In genomic region chr20:7571521-7572065, GRCh38 we compare ENCODE assay signal across 24 cellular contexts.
"Had no signal": no experiment of that assay in that cellular context is flagged by ENCODE, and none has a peak within 500 bp of the region (broad histone marks: within the 10 kb centered on the region; RNA-seq: fewer than 3 reads in every experiment).

No MANE protein-coding gene starts in this region.

- H3K36me3 Mint-ChIP-seq: activated naive CD8-positive, alpha-beta T cell treated with anti-CD3 and anti-CD28 coated beads, Interleukin-2, amount 10 ng/mL, durations not matched to agents 7 days and 5 days; naive thymus-derived CD4-positive, alpha-beta T cell; stimulated activated effector memory CD8-positive, alpha-beta T cell treated with anti-CD3 and anti-CD28 coated beads, Interleukin-12 subunit alpha, Interleukin-12 subunit beta, amount 100 ng/mL, for 72 hours had no signal

- H3K4me3 ChIP-seq: breast epithelium, dorsolateral prefrontal cortex, esophagus muscularis mucosa, gastrocnemius medialis, left ventricle myocardium inferior, stomach, suprapubic skin, tibial nerve had no signal

- H3K4me3 Mint-ChIP-seq: activated B cell treated with CpG ODN at 0.5 μM for 24 hours; activated naive CD8-positive, alpha-beta T cell treated with anti-CD3 and anti-CD28 coated beads, Interleukin-2, amount 10 ng/mL, durations not matched to agents 7 days and 5 days; central memory CD8-positive, alpha-beta T cell; effector memory CD8-positive, alpha-beta T cell; naive thymus-derived CD4-positive, alpha-beta T cell; neural crest cell; stimulated activated effector memory CD8-positive, alpha-beta T cell treated with anti-CD3 and anti-CD28 coated beads, Interleukin-12 subunit alpha, Interleukin-12 subunit beta, amount 100 ng/mL, for 72 hours had no signal

- H3K27me3 ChIP-seq: breast epithelium, dorsolateral prefrontal cortex, esophagus muscularis mucosa, gastrocnemius medialis, stomach, suprapubic skin, tibial nerve had no signal

- DNase-seq: activated B cell treated with CpG ODN at 0.5 μM for 24 hours; activated CD4-positive, alpha-beta T cell treated with anti-CD3 and anti-CD28 coated beads for 4 hours; activated CD4-positive, alpha-beta T cell treated with anti-CD3 and anti-CD28 coated beads, Interleukin-2, amount 50 U/mL, for 48 hours; activated naive CD4-positive, alpha-beta T cell treated with Interleukin-2 at 50 U/mL for 16 hours; activated naive CD8-positive, alpha-beta T cell treated with anti-CD3 and anti-CD28 coated beads, Interleukin-2, amount 10 ng/mL, durations not matched to agents 7 days and 5 days; activated T-cell treated with anti-CD3 and anti-CD28 coated beads, Interleukin-2, amount 50 U/mL, for 48 hours; amniotic stem cell; dorsolateral prefrontal cortex; effector memory CD8-positive, alpha-beta T cell; gastrocnemius medialis; hypothalamus; left ventricle myocardium inferior; naive thymus-derived CD4-positive, alpha-beta T cell; occipital lobe; small intestine; stimulated activated CD4-positive, alpha-beta T cell treated with anti-CD3 and anti-CD28 coated beads, Interleukin-2, amount 100 ng/mL, for 24 hours; stomach had no signal

- H3K36me3 ChIP-seq: breast epithelium, esophagus muscularis mucosa, gastrocnemius medialis, left ventricle myocardium inferior, stomach, suprapubic skin, tibial nerve had no signal

- H3K27ac Mint-ChIP-seq: activated B cell treated with CpG ODN at 0.5 μM for 24 hours; activated naive CD8-positive, alpha-beta T cell treated with anti-CD3 and anti-CD28 coated beads, Interleukin-2, amount 10 ng/mL, durations not matched to agents 7 days and 5 days; effector memory CD8-positive, alpha-beta T cell; naive thymus-derived CD4-positive, alpha-beta T cell; stimulated activated effector memory CD8-positive, alpha-beta T cell treated with anti-CD3 and anti-CD28 coated beads, Interleukin-12 subunit alpha, Interleukin-12 subunit beta, amount 100 ng/mL, for 72 hours had no signal

- H3K27me3 Mint-ChIP-seq: activated B cell treated with CpG ODN at 0.5 μM for 24 hours; activated naive CD8-positive, alpha-beta T cell treated with anti-CD3 and anti-CD28 coated beads, Interleukin-2, amount 10 ng/mL, durations not matched to agents 7 days and 5 days; central memory CD8-positive, alpha-beta T cell; effector memory CD8-positive, alpha-beta T cell; naive thymus-derived CD4-positive, alpha-beta T cell had no signal

- H3K4me1 Mint-ChIP-seq: activated B cell treated with CpG ODN at 0.5 μM for 24 hours; activated naive CD8-positive, alpha-beta T cell treated with anti-CD3 and anti-CD28 coated beads, Interleukin-2, amount 10 ng/mL, durations not matched to agents 7 days and 5 days; central memory CD8-positive, alpha-beta T cell; naive thymus-derived CD4-positive, alpha-beta T cell; neural crest cell; stimulated activated effector memory CD8-positive, alpha-beta T cell treated with anti-CD3 and anti-CD28 coated beads, Interleukin-12 subunit alpha, Interleukin-12 subunit beta, amount 100 ng/mL, for 72 hours had no signal
